In genomic region chr20:51074062-51074461, GRCh38 we compare ENCODE assay signal across 38 cellular contexts. TPM values are rescaled to one million over a fixed set of nuclear protein-coding genes. Genes with fewer than 3 reads are reported as not detected.
"Had no signal": no experiment of that assay in that cellular context is flagged by ENCODE, and none has a peak within 500 bp of the region (broad histone marks: within the 10 kb centered on the region; RNA-seq: fewer than 3 reads in every experiment).

No MANE protein-coding gene starts in this region.

- H3K9me3 Mint-ChIP-seq: activated CD4-positive, alpha-beta T cell treated with anti-CD3 and anti-CD28 coated beads, Interleukin-2, amount 10 ng/mL, durations not matched to agents 24 days and 14 days; activated CD8-positive, alpha-beta T cell treated with anti-CD3 and anti-CD28 coated beads for 36 hours; activated naive CD4-positive, alpha-beta T cell treated with anti-CD3 and anti-CD28 coated beads, Interleukin-2, amount 10 ng/mL, durations not matched to agents 7 days and 5 days; activated naive CD4-positive, alpha-beta T cell treated with anti-CD3 and anti-CD28 coated beads, Interleukin-2, amount 50 U/mL, for 24 hours; activated naive CD8-positive, alpha-beta T cell treated with anti-CD3 and anti-CD28 coated beads, Interleukin-2, amount 50 U/mL, for 24 hours; activated T-cell treated with anti-CD3 and anti-CD28 coated beads, Interleukin-2, amount 50 U/mL, for 4 hours; activated T-cell treated with anti-CD3 and anti-CD28 coated beads, Interleukin-2, amount 50 U/mL, for 72 hours; activated T-helper 1 cell treated with anti-CD3 and anti-CD28 coated beads, Interleukin-12 subunit alpha, Interleukin-12 subunit beta, Interleukin-2, Interleukin-4 antibody, amounts not matched to agents 30 ng/mL and 10 ng/mL and 1 ng/mL, durations not matched to agents 14 hours and 24 hours and 36 hours; activated T-helper 17 cell treated with anti-CD3 and anti-CD28 coated beads, Interleukin-2, amount 50 U/mL, for 72 hours; T-helper 1 cell treated with Interleukin-12 subunit alpha and Interleukin-12 subunit beta and Interleukin-4 antibody, amounts not matched to agents 30 μg/mL and 1 μg/mL, for 36 hours; T-helper 2 cell treated with Interferon-gamma antibody and Interleukin-4, amounts not matched to agents 5 μg/mL and 100 μg/mL, for 36 hours had no signal

- H3K4me1 Mint-ChIP-seq: activated CD4-positive, alpha-beta T cell treated with anti-CD3 and anti-CD28 coated beads, Interleukin-2, amount 10 ng/mL, durations not matched to agents 24 days and 14 days; activated naive CD4-positive, alpha-beta T cell treated with anti-CD3 and anti-CD28 coated beads, Interleukin-2, amount 10 ng/mL, durations not matched to agents 7 days and 5 days; activated naive CD4-positive, alpha-beta T cell treated with anti-CD3 and anti-CD28 coated beads, Interleukin-2, amount 50 U/mL, for 24 hours; activated naive CD8-positive, alpha-beta T cell treated with anti-CD3 and anti-CD28 coated beads, Interleukin-2, amount 10 ng/mL, durations not matched to agents 7 days and 5 days; activated naive CD8-positive, alpha-beta T cell treated with anti-CD3 and anti-CD28 coated beads, Interleukin-2, amount 50 U/mL, for 24 hours; activated T-helper 17 cell treated with anti-CD3 and anti-CD28 coated beads, Interleukin-2, amount 50 U/mL, for 72 hours had no signal

- H3K4me3 ChIP-seq: body of pancreas, breast epithelium had no signal

- H3K4me1 ChIP-seq: body of pancreas, breast epithelium had no signal

- H3K36me3 ChIP-seq: brain microvascular endothelial cell, breast epithelium had no signal

- FAIRE-seq: astrocyte, colon, TTC549 had no signal

- DNase-seq: activated CD4-positive, alpha-beta memory T cell treated with anti-CD3 and anti-CD28 coated beads for 36 hours; activated CD4-positive, alpha-beta T cell treated with anti-CD3 and anti-CD28 coated beads for 4 hours; activated CD4-positive, alpha-beta T cell treated with anti-CD3 and anti-CD28 coated beads, Interleukin-2, amount 10 ng/mL, durations not matched to agents 24 days and 14 days; activated CD4-positive, alpha-beta T cell treated with anti-CD3 and anti-CD28 coated beads, Interleukin-2, amount 50 U/mL, for 1 hour; activated CD4-positive, alpha-beta T cell treated with anti-CD3 and anti-CD28 coated beads, Interleukin-2, amount 50 U/mL, for 4 hours; activated CD4-positive, CD25-positive, alpha-beta regulatory T cell; activated CD8-positive, alpha-beta memory T cell treated with anti-CD3 and anti-CD28 coated beads, Interleukin-2, amount 50 U/mL, for 4 hours; activated CD8-positive, alpha-beta T cell treated with anti-CD3 and anti-CD28 coated beads for 36 hours; activated effector memory CD4-positive, alpha-beta T cell treated with anti-CD3 and anti-CD28 coated beads, Interleukin-2, amount 50 U/mL, for 16 hours; activated gamma-delta T cell treated with Interleukin-2 at 50 U/mL for 16 hours; activated naive CD4-positive, alpha-beta T cell treated with anti-CD3 and anti-CD28 coated beads, Interleukin-2, amount 10 ng/mL, durations not matched to agents 7 days and 5 days; activated naive CD4-positive, alpha-beta T cell treated with Interleukin-2 at 50 U/mL for 16 hours; activated naive CD8-positive, alpha-beta T cell treated with anti-CD3 and anti-CD28 coated beads, Interleukin-2, amount 10 ng/mL, durations not matched to agents 7 days and 5 days; activated naive CD8-positive, alpha-beta T cell treated with anti-CD3 and anti-CD28 coated beads, Interleukin-2, amount 50 U/mL, for 24 hours; activated T-cell treated with anti-CD3 and anti-CD28 coated beads for 4 hours; activated T-cell treated with anti-CD3 and anti-CD28 coated beads, Interleukin-2, amount 50 U/mL, for 1 hour; activated T-cell treated with anti-CD3 and anti-CD28 coated beads, Interleukin-2, amount 50 U/mL, for 4 hours; activated T-cell treated with anti-CD3 and anti-CD28 coated beads, Interleukin-2, amount 50 U/mL, for 72 hours; amygdala; anterior cingulate cortex; body of pancreas; brain microvascular endothelial cell; central memory CD4-positive, alpha-beta T cell; T-helper 1 cell; T-helper 2 cell; T-helper 9 cell had no signal

- H3K9me3 ChIP-seq: breast epithelium had no signal

- ATAC-seq: activated CD4-positive, CD25-positive, alpha-beta regulatory T cell treated with anti-CD3 and anti-CD28 coated beads, Interleukin-2, amount 50 U/mL, for 24 hours; activated CD8-positive, alpha-beta T cell treated with anti-CD3 and anti-CD28 coated beads for 36 hours; activated naive CD8-positive, alpha-beta T cell treated with anti-CD3 and anti-CD28 coated beads, Interleukin-2, amount 50 U/mL, for 24 hours; activated T-cell treated with anti-CD3 and anti-CD28 coated beads, Interleukin-2, amount 50 U/mL, for 4 hours; activated T-cell treated with anti-CD3 and anti-CD28 coated beads, Interleukin-2, amount 50 U/mL, for 72 hours; activated T-helper 17 cell treated with anti-CD3 and anti-CD28 coated beads, Interleukin-2, amount 50 U/mL, for 72 hours; body of pancreas had no signal

- H3K27ac ChIP-seq: body of pancreas, brain microvascular endothelial cell, breast epithelium, VCaP had no signal

- H3K36me3 Mint-ChIP-seq: activated naive CD4-positive, alpha-beta T cell treated with anti-CD3 and anti-CD28 coated beads, Interleukin-2, amount 10 ng/mL, durations not matched to agents 7 days and 5 days; activated naive CD4-positive, alpha-beta T cell treated with anti-CD3 and anti-CD28 coated beads, Interleukin-2, amount 50 U/mL, for 24 hours; activated naive CD8-positive, alpha-beta T cell; activated naive CD8-positive, alpha-beta T cell treated with anti-CD3 and anti-CD28 coated beads, Interleukin-2, amount 10 ng/mL, durations not matched to agents 7 days and 5 days had no signal

- H3K27me3 ChIP-seq: body of pancreas had no signal

- H3K27ac Mint-ChIP-seq: activated CD4-positive, alpha-beta memory T cell treated with anti-CD3 and anti-CD28 coated beads for 36 hours; activated CD4-positive, alpha-beta T cell treated with anti-CD3 and anti-CD28 coated beads, Interleukin-2, amount 10 ng/mL, durations not matched to agents 24 days and 14 days; activated CD8-positive, alpha-beta T cell treated with anti-CD3 and anti-CD28 coated beads for 36 hours; activated naive CD4-positive, alpha-beta T cell treated with anti-CD3 and anti-CD28 coated beads, Interleukin-2, amount 10 ng/mL, durations not matched to agents 7 days and 5 days; activated naive CD4-positive, alpha-beta T cell treated with anti-CD3 and anti-CD28 coated beads, Interleukin-2, amount 50 U/mL, for 24 hours; activated naive CD8-positive, alpha-beta T cell; activated naive CD8-positive, alpha-beta T cell treated with anti-CD3 and anti-CD28 coated beads, Interleukin-2, amount 10 ng/mL, durations not matched to agents 7 days and 5 days; activated naive CD8-positive, alpha-beta T cell treated with anti-CD3 and anti-CD28 coated beads, Interleukin-2, amount 50 U/mL, for 24 hours; activated T-cell treated with anti-CD3 and anti-CD28 coated beads, Interleukin-2, amount 50 U/mL, for 72 hours; activated T-helper 1 cell treated with anti-CD3 and anti-CD28 coated beads, Interleukin-12 subunit alpha, Interleukin-12 subunit beta, Interleukin-2, Interleukin-4 antibody, amounts not matched to agents 30 ng/mL and 10 ng/mL and 1 ng/mL, durations not matched to agents 14 hours and 24 hours and 36 hours; activated T-helper 17 cell treated with anti-CD3 and anti-CD28 coated beads, Interleukin-2, amount 50 U/mL, for 72 hours; T-helper 1 cell treated with Interleukin-12 subunit alpha and Interleukin-12 subunit beta and Interleukin-4 antibody, amounts not matched to agents 30 μg/mL and 1 μg/mL, for 36 hours; T-helper 2 cell treated with Interferon-gamma antibody and Interleukin-4, amounts not matched to agents 5 μg/mL and 100 μg/mL, for 36 hours had no signal

- H3K4me3 Mint-ChIP-seq: activated CD4-positive, alpha-beta memory T cell treated with anti-CD3 and anti-CD28 coated beads for 36 hours; activated CD4-positive, alpha-beta T cell treated with anti-CD3 and anti-CD28 coated beads, Interleukin-2, amount 10 ng/mL, durations not matched to agents 24 days and 14 days; activated CD8-positive, alpha-beta T cell treated with anti-CD3 and anti-CD28 coated beads for 36 hours; activated naive CD4-positive, alpha-beta T cell treated with anti-CD3 and anti-CD28 coated beads, Interleukin-2, amount 10 ng/mL, durations not matched to agents 7 days and 5 days; activated naive CD4-positive, alpha-beta T cell treated with anti-CD3 and anti-CD28 coated beads, Interleukin-2, amount 50 U/mL, for 24 hours; activated naive CD8-positive, alpha-beta T cell; activated naive CD8-positive, alpha-beta T cell treated with anti-CD3 and anti-CD28 coated beads, Interleukin-2, amount 10 ng/mL, durations not matched to agents 7 days and 5 days; activated naive CD8-positive, alpha-beta T cell treated with anti-CD3 and anti-CD28 coated beads, Interleukin-2, amount 50 U/mL, for 24 hours; activated T-cell treated with anti-CD3 and anti-CD28 coated beads, Interleukin-2, amount 50 U/mL, for 4 hours; activated T-cell treated with anti-CD3 and anti-CD28 coated beads, Interleukin-2, amount 50 U/mL, for 72 hours; activated T-helper 1 cell treated with anti-CD3 and anti-CD28 coated beads, Interleukin-12 subunit alpha, Interleukin-12 subunit beta, Interleukin-2, Interleukin-4 antibody, amounts not matched to agents 30 ng/mL and 10 ng/mL and 1 ng/mL, durations not matched to agents 14 hours and 24 hours and 36 hours; activated T-helper 17 cell treated with anti-CD3 and anti-CD28 coated beads, Interleukin-2, amount 50 U/mL, for 72 hours; T-helper 1 cell treated with Interleukin-12 subunit alpha and Interleukin-12 subunit beta and Interleukin-4 antibody, amounts not matched to agents 30 μg/mL and 1 μg/mL, for 36 hours; T-helper 2 cell treated with Interferon-gamma antibody and Interleukin-4, amounts not matched to agents 5 μg/mL and 100 μg/mL, for 36 hours had no signal

RNA-seq across cellular contexts. Expression of gene KCNG1, which starts 51.2 kb away (rescaled TPM):
- total RNA-seq: activated naive CD8-positive, alpha-beta T cell treated with anti-CD3 and anti-CD28 coated beads, Interleukin-2, amount 10 ng/mL, durations not matched to agents 7 days and 5 days had no signal
